In the genomic region with DNA sequence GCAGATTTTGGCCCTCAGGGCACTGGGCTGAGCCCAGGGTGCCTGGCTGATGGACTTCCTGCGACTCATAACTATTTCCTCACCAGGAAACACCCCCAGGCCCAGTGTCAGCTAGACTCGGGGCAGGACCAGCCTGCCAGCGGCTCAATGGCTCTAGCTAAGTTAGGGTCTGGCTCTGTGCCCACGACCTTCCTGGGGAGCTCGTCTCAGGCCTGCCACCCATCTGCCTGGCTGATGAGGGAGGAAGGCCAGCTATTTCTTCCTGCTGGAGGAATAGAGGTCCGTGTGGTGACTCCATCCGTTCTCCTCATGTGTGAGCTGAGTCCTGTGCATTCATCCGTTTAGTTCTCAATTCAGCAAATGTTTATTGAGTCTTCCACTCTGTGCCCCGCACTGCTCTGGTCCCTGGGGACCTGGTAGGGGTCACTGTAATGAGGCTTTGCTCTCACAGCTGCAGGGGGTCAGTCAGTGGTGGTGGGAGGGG, we compare ENCODE assay signal across 12 cellular contexts. TPM values are rescaled to one million over a fixed set of nuclear protein-coding genes. Genes with fewer than 3 reads are reported as not detected.
DNase-seq lines count a peak whose midpoint lies in the region; ATAC-seq, FAIRE-seq and TF ChIP-seq lines count a peak whose summit lies in the region.
"Had no signal": no experiment of that assay in that cellular context is flagged by ENCODE, and none has a peak within 500 bp of the region (broad histone marks: within the 10 kb centered on the region; RNA-seq: fewer than 3 reads in every experiment).

No MANE protein-coding gene starts in this region.

- POLR2A ChIA-PET in OCI-LY7 (lab: Charles Lee): interaction anchor here (0.7 kb wide), 1 partner anchor 77 kb away, joined by 7 read pairs; no protein-coding TSS in a partner anchor

- peaks cover 9% of the 10 kb centered on the region for H3K4me1 Mint-ChIP-seq in progenitor cell of endocrine pancreas (ENCODE audit: low read depth)

- no peak for ATAC-seq in GM19455 (IDR thresholded peaks at IDR 0.05; ENCODE audit: unreplicated experiment)
- ATAC-seq: activated T-cell treated with anti-CD3 and anti-CD28 coated beads, Interleukin-2, amount 50 U/mL, for 4 hours; naive thymus-derived CD4-positive, alpha-beta T cell had no signal

- H3K4me3 Mint-ChIP-seq in progenitor cell of endocrine pancreas (ENCODE audit: low read depth): no peak overlapping the region
- H3K4me3 Mint-ChIP-seq: activated T-cell treated with anti-CD3 and anti-CD28 coated beads, Interleukin-2, amount 50 U/mL, for 4 hours; naive thymus-derived CD4-positive, alpha-beta T cell had no signal

- no peaks in the 10 kb centered on the region for H3K27me3 ChIP-seq in BE2C

- H4K20me1 ChIP-seq in OCI-LY7 (ENCODE audit: insufficient read depth, low read length): no peaks in the 10 kb centered on the region

- no peaks in the 10 kb centered on the region for H3K9me3 Mint-ChIP-seq in progenitor cell of endocrine pancreas (ENCODE audit: low read depth)
- H3K9me3 Mint-ChIP-seq: activated T-cell treated with anti-CD3 and anti-CD28 coated beads, Interleukin-2, amount 50 U/mL, for 4 hours had no signal

- no peak overlapping the region for H3K27ac ChIP-seq in OCI-LY7 (ENCODE audit: low read depth, low read length, poor library complexity, severe bottlenecking)

- H3K27me3 Mint-ChIP-seq in progenitor cell of endocrine pancreas: no peaks in the 10 kb centered on the region

- H3K79me2 ChIP-seq in OCI-LY7 (ENCODE audit: insufficient read depth, low read depth, low read length): no peaks in the 10 kb centered on the region

- intact Hi-C loops in OCI-LY7 (cut with micrococcal nuclease; ENCODE audit: unreplicated experiment): loop anchor here (5.0 to 10.0 kb wide), 2 partner anchors 46 to 63 kb away; a partner anchor contains a TSS

- peak; percentile 47 for DNase-seq in GM04504 (ENCODE audit: low read depth)
- peak; percentile 93 for DNase-seq in RCC 7860 (ENCODE audit: low spot score)
- peak; percentile 67 for DNase-seq in fibroblast of pulmonary artery (ENCODE audit: low read depth)
- no peak for DNase-seq in progenitor cell of endocrine pancreas (ENCODE audit: low spot score, unreplicated experiment)
- no peak for DNase-seq in BE2C
- no peak for DNase-seq in AG08396 (ENCODE audit: low spot score)
- no peak for DNase-seq in OCI-LY7 (ENCODE audit: low spot score)
- DNase-seq: activated T-cell treated with anti-CD3 and anti-CD28 coated beads, Interleukin-2, amount 50 U/mL, for 4 hours; Karpas-422; naive thymus-derived CD4-positive, alpha-beta T cell had no signal

- H3K36me3 Mint-ChIP-seq in progenitor cell of endocrine pancreas (ENCODE audit: insufficient read depth): peaks cover 3% of the 10 kb centered on the region
- H3K36me3 Mint-ChIP-seq: naive thymus-derived CD4-positive, alpha-beta T cell had no signal

- H3K27ac Mint-ChIP-seq in progenitor cell of endocrine pancreas: peak overlapping the region; percentile 39
- H3K27ac Mint-ChIP-seq: naive thymus-derived CD4-positive, alpha-beta T cell had no signal

- H3K9me3 ChIP-seq in BE2C (no peaks in the 10 kb centered on the region), OCI-LY7 (ENCODE audit: low read length) (no peaks in the 10 kb centered on the region)

- H3K4me1 ChIP-seq in BE2C: no peaks in the 10 kb centered on the region
- no peaks in the 10 kb centered on the region for H3K4me1 ChIP-seq in OCI-LY7 (ENCODE audit: insufficient read depth, low read length, poor library complexity, severe bottlenecking)

- H2AFZ ChIP-seq in OCI-LY7 (ENCODE audit: low read length): no peak overlapping the region

- H3K36me3 ChIP-seq in BE2C: no peaks in the 10 kb centered on the region
- H3K36me3 ChIP-seq in OCI-LY7 (ENCODE audit: insufficient read depth, low read length): no peaks in the 10 kb centered on the region

- CTCF ChIA-PET in OCI-LY7 (lab: Charles Lee; ENCODE audit: unreplicated experiment): no interaction called here

- no peaks in the 10 kb centered on the region for H3K9me2 ChIP-seq in OCI-LY7 (ENCODE audit: insufficient read depth, low read length)

- TF ChIP-seq CTCF in fibroblast of pulmonary artery (IDR thresholded peaks at IDR 0.05; ENCODE audit: low read length, missing control alignments): no peak
- TF ChIP-seq CTCF in progenitor cell of endocrine pancreas (IDR thresholded peaks at IDR 0.05; ENCODE audit: unreplicated experiment): no peak
- no peak for TF ChIP-seq CTCF in BE2C (IDR thresholded peaks at IDR 0.05; ENCODE audit: low read depth, low read length)
- TF ChIP-seq CTCF in OCI-LY7 (conservative IDR thresholded peaks at IDR 0.05; ENCODE audit: low read length): no peak

- H3K4me3 ChIP-seq in fibroblast of pulmonary artery (replicated peaks; ENCODE audit: low read depth, low read length) (no peak overlapping the region), BE2C (ENCODE audit: low read depth, low read length) (no peak overlapping the region), OCI-LY7 (ENCODE audit: low read depth, low read length, poor library complexity, severe bottlenecking) (no peak overlapping the region)

- no peak overlapping the region for H3K4me2 ChIP-seq in OCI-LY7 (ENCODE audit: low read length)

- peak; percentile 96 for FAIRE-seq in RCC 7860 (lab: Jason Lieb, UNC)
- FAIRE-seq: endometrium had no signal

- no TSS peak for BruUV-seq in OCI-LY7 (replicated peaks; lab: Mats Ljungman, UMichigan)

RNA-seq across cellular contexts. Expression of a gene that starts 44.5 kb away (rescaled TPM):
- 43.8 and 46.3 TPM in 2 replicates for total RNA-seq in progenitor cell of endocrine pancreas
- polyA plus RNA-seq in BE2C (2012; ENCODE audit: insufficient read depth, insufficient read length, low read depth): not detected
- total RNA-seq in OCI-LY7 (2014; rRNA removed; shearing (Covaris generic)): not detected in 2 replicates
- total RNA-seq in OCI-LY7 (2022): not detected in 2 replicates
- total RNA-seq: naive thymus-derived CD4-positive, alpha-beta T cell had no signal
- polyA plus RNA-seq: naive thymus-derived CD4-positive, alpha-beta T cell had no signal

Comparison
In these comparisons a context has a peak if more than half of its experiments do, and no peak if none do; other contexts are left out.
1. DNase-seq: peak in GM04504 (single experiment), RCC 7860 (single experiment) and fibroblast of pulmonary artery (single experiment); none in progenitor cell of endocrine pancreas (single experiment), BE2C (single experiment), AG08396 (single experiment) and OCI-LY7 (single experiment).
2. RNA of a gene that starts 44.5 kb away (total RNA-seq): 43.8 to 46.3 TPM in progenitor cell of endocrine pancreas; not detected in OCI-LY7; every median in the first group is over 10 times any median in the second.